8 cellular contexts compared by ENCODE assay signal in the genomic region with DNA sequence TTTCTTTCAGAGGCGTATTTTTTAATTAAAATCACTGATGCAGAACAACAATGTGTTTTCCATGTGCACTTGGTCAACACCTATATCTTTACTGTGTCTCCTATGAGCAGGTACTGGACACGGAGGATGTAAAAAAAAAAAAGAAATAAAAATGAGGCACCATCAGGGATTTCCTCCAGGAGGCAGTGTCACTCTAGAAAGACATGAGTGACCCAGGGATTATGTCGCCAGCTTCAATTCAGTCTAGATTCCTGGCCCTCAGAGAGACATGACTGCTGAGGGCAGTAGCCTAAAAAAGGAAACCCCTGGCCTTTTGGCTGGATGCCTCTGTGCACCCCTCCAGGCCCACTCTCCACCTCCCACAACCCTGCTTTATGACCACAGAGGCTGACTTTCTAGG.
DNase-seq lines count a peak whose midpoint lies in the region; ATAC-seq and TF ChIP-seq lines count a peak whose summit lies in the region.

No MANE protein-coding gene starts in this region.

- TF ChIP-seq CTCF in GM12873 (IDR thresholded peaks at IDR 0.05; ENCODE audit: insufficient read depth, low read depth, low read length, missing control alignments) (peak; percentile 48), OCI-LY3 (IDR thresholded peaks at IDR 0.05; ENCODE audit: low read depth, low read length) (peak; percentile 44), foreskin fibroblast (IDR thresholded peaks at IDR 0.05; ENCODE audit: low read depth, low read length) (peak; percentile 15), retinal pigment epithelial cell (conservative IDR thresholded peaks at IDR 0.05; ENCODE audit: low read depth, low read length) (peak; percentile 62)

- peak overlapping the region; percentile 36; the same call in 1 of the 2 replicates for H2AFZ ChIP-seq in OCI-LY3 (ENCODE audit: low read depth, low read length)

- H3K27me3 ChIP-seq in OCI-LY3 (ENCODE audit: low read depth, low read length): no peaks in the 10 kb centered on the region

- no peaks in the 10 kb centered on the region for H4K20me1 ChIP-seq in OCI-LY3 (ENCODE audit: insufficient read depth, low read length)

- H3K79me2 ChIP-seq in OCI-LY3 (ENCODE audit: low read length): no peaks in the 10 kb centered on the region

- H3K9me3 ChIP-seq in OCI-LY3 (ENCODE audit: insufficient read depth, low read length): no peaks in the 10 kb centered on the region

- H3K4me3 ChIP-seq in OCI-LY3 (ENCODE audit: low read length) (no peak overlapping the region), foreskin fibroblast (ENCODE audit: low read depth in 1 of 2, low read length in 2 of 2) (no peak overlapping the region), retinal pigment epithelial cell (ENCODE audit: low read length) (no peak overlapping the region)

- no peaks in the 10 kb centered on the region for H3K36me3 ChIP-seq in OCI-LY3 (replicated peaks; ENCODE audit: low read depth, low read length)

- DNase-seq in foreskin fibroblast (peak in 1 of 2 donors; percentile 8), retinal pigment epithelial cell (ENCODE audit: low read depth) (no peak), NCI-H2029 treated with DMSO at 0.1 percent for 48 hours (lab: John Stamatoyannopoulos, UW) (no peak), NCI-H524 treated with DMSO at 0.1 percent for 48 hours (lab: John Stamatoyannopoulos, UW) (no peak), NOMO-1 (lab: John Stamatoyannopoulos, UW; ENCODE audit: unreplicated experiment in 2 of 2) (no peak)

- no peak overlapping the region for H3K4me2 ChIP-seq in OCI-LY3 (ENCODE audit: low read length)

- no peaks in the 10 kb centered on the region; the same call in 1 of the 2 replicates for H3K4me1 ChIP-seq in OCI-LY3 (ENCODE audit: low read length)

- no peak overlapping the region for H3K9ac ChIP-seq in OCI-LY3 (ENCODE audit: low read length)

- no peak for ATAC-seq in HG02852 (IDR thresholded peaks at IDR 0.05; ENCODE audit: unreplicated experiment)

- no peak overlapping the region for H3K27ac ChIP-seq in OCI-LY3 (ENCODE audit: low read length)
